ENCODE assay signal across 27 cellular contexts in the genomic region with DNA sequence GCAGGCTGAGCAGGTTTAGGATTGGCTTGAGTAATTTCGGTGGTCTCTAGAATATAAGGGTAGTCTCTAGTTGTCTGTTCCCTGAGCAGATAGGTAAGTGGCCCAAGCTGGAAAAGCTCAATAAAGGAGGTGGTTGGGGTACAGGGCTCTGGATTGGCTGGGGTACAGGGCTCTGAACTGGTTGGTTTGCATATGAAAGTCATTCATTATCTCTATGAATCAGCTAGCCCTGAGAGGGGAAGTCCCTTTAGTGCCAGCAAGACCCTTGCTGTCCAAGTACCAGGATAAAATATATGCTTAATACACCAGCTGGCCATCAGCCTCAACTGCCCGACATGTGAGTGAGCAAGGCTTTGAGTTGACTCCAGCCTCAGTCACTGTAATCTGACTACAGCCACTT.
"Had no signal": no experiment of that assay in that cellular context is flagged by ENCODE, and none has a peak within 500 bp of the region (broad histone marks: within the 10 kb centered on the region; RNA-seq: fewer than 3 reads in every experiment).

No MANE protein-coding gene starts in this region.

- H3K36me3 ChIP-seq: left lung, lower lobe of right lung, pancreas, prostate gland, tibial nerve, uterus had no signal

- H3K9me3 ChIP-seq: left lung, lower lobe of right lung, pancreas, prostate gland, tibial nerve, uterus had no signal

- H3K36me3 Mint-ChIP-seq: immature natural killer cell; naive thymus-derived CD8-positive, alpha-beta T cell; type B pancreatic cell had no signal

- H3K9me3 Mint-ChIP-seq: immature natural killer cell; naive thymus-derived CD8-positive, alpha-beta T cell; nephron; stimulated activated naive CD8-positive, alpha-beta T cell treated with anti-CD3 and anti-CD28 coated beads, Interleukin-15, Interleukin-2, amounts not matched to agents 100 ng/mL and 50 ng/mL, for 24 hours; type B pancreatic cell had no signal

- H3K4me3 Mint-ChIP-seq: immature natural killer cell; naive thymus-derived CD8-positive, alpha-beta T cell; nephron; neural crest cell; stimulated activated naive CD8-positive, alpha-beta T cell treated with anti-CD3 and anti-CD28 coated beads, Interleukin-15, Interleukin-2, amounts not matched to agents 100 ng/mL and 50 ng/mL, for 24 hours; type B pancreatic cell had no signal

- FAIRE-seq: islet of Langerhans, kidney, pancreas had no signal

- H3K27ac Mint-ChIP-seq: immature natural killer cell; naive thymus-derived CD8-positive, alpha-beta T cell; nephron; stimulated activated naive CD8-positive, alpha-beta T cell treated with anti-CD3 and anti-CD28 coated beads, Interleukin-15, Interleukin-2, amounts not matched to agents 100 ng/mL and 50 ng/mL, for 24 hours; type B pancreatic cell had no signal

- H3K4me1 ChIP-seq: left lung, lower lobe of right lung, pancreas, prostate gland, tibial nerve, uterus had no signal

- H3K4me1 Mint-ChIP-seq: immature natural killer cell, neural crest cell had no signal

- H3K27me3 ChIP-seq: left lung, pancreas, uterus had no signal

- DNase-seq: hypothalamus; immature natural killer cell; kidney; left colon; left lung; lower lobe of right lung; mammary epithelial cell; mesenchymal stem cell; naive thymus-derived CD8-positive, alpha-beta T cell; nucleus accumbens; pancreas; posterior cingulate gyrus; retina; right cardiac atrium; stimulated activated CD4-positive, alpha-beta T cell treated with anti-CD3 and anti-CD28 coated beads, Interleukin-1b, Interleukin-23, amount 100 ng/mL, for 48 hours; stimulated activated CD4-positive, alpha-beta T cell treated with anti-CD3 and anti-CD28 coated beads, Interleukin-4, amount 100 ng/mL, for 1 hour; substantia nigra; uterus had no signal

- H3K4me3 ChIP-seq: left lung, lower lobe of right lung, pancreas, prostate gland, skin epidermis, tibial nerve, uterus had no signal

- H3K27ac ChIP-seq: left lung, lower lobe of right lung, pancreas, prostate gland, skin epidermis, tibial nerve, uterus had no signal

- ATAC-seq: left colon; left lung; lower lobe of right lung; naive thymus-derived CD8-positive, alpha-beta T cell; pancreas; right cardiac atrium; sciatic nerve had no signal
